21 cellular contexts compared by ENCODE assay signal in the genomic region with DNA sequence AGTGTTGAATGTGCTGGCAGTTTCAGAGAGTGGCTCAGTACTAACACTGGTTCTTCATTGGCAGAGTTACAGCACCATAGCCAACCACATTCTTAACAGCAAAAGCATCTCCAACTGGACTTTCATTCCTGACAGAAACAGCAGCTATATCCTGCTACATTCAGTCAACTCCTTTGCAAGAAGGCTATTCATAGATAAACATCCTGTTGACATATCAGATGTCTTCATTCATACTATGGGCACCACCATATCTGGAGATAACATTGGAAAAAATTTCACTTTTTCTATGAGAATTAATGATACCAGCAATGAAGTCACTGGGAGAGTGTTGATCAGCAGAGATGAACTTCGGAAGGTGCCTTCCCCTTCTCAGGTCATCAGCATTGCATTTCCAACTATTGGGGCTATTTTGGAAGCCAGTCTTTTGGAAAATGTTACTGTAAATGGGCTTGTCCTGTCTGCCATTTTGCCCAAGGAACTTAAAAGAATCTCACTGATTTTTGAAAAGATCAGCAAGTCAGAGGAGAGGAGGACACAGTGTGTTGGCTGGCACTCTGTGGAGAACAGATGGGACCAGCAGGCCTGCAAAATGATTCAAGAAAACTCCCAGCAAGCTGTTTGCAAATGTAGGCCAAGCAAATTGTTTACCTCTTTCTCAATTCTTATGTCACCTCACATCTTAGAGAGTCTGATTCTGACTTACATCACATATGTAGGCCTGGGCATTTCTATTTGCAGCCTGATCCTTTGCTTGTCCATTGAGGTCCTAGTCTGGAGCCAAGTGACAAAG. TPM values are rescaled to one million over a fixed set of nuclear protein-coding genes. Genes with fewer than 3 reads are reported as not detected.
"Had no signal": no experiment of that assay in that cellular context is flagged by ENCODE, and none has a peak within 500 bp of the region (broad histone marks: within the 10 kb centered on the region; RNA-seq: fewer than 3 reads in every experiment).

No MANE protein-coding gene starts in this region.

- DNase-seq: effector memory CD8-positive, alpha-beta T cell; esophagus squamous epithelium; foreskin melanocyte; head of caudate nucleus; kidney glomerular epithelial cell; naive thymus-derived CD4-positive, alpha-beta T cell; nephron progenitor cell; spleen; stimulated activated CD4-positive, alpha-beta T cell treated with anti-CD3 and anti-CD28 coated beads, Interleukin-15, amount 100 ng/mL, for 24 hours; stimulated activated CD4-positive, alpha-beta T cell treated with anti-CD3 and anti-CD28 coated beads, Interleukin-1b, Interleukin-23, amount 100 ng/mL, for 48 hours; stimulated activated CD4-positive, alpha-beta T cell treated with anti-CD3 and anti-CD28 coated beads, Interleukin-4, amount 100 ng/mL, for 24 hours had no signal

- H3K27ac ChIP-seq: epithelial cell of prostate, esophagus squamous epithelium, hepatocyte, spleen had no signal

- H3K36me3 ChIP-seq: esophagus squamous epithelium, spleen had no signal

- H3K4me1 ChIP-seq: esophagus squamous epithelium, spleen had no signal

- ATAC-seq: effector memory CD8-positive, alpha-beta T cell; naive thymus-derived CD4-positive, alpha-beta T cell; sciatic nerve; stimulated activated memory B cell treated with anti-CD40 and anti-IgM and Interleukin-4, amounts not matched to agents 10 μg/mL and 1 μg/mL and 100 μg/mL, for 72 hours had no signal

- H3K27me3 ChIP-seq: esophagus squamous epithelium, hepatocyte had no signal

- H3K4me3 ChIP-seq: esophagus squamous epithelium, hepatocyte, spleen had no signal

- H3K79me2 ChIP-seq: hepatocyte had no signal

- H3K4me2 ChIP-seq: hepatocyte had no signal

RNA-seq across cellular contexts. Expression of a gene that starts 17.0 kb away (rescaled TPM):
- total RNA-seq: liver; lung microvascular endothelial cell; mesenteric fat pad; mononuclear cell; naive thymus-derived CD4-positive, alpha-beta T cell; pulmonary artery endothelial cell; sciatic nerve; skeletal muscle tissue; spleen had no signal
- polyA plus RNA-seq: liver; naive thymus-derived CD4-positive, alpha-beta T cell; spleen had no signal
